ENCODE assay signal across 8 cellular contexts in the genomic region with DNA sequence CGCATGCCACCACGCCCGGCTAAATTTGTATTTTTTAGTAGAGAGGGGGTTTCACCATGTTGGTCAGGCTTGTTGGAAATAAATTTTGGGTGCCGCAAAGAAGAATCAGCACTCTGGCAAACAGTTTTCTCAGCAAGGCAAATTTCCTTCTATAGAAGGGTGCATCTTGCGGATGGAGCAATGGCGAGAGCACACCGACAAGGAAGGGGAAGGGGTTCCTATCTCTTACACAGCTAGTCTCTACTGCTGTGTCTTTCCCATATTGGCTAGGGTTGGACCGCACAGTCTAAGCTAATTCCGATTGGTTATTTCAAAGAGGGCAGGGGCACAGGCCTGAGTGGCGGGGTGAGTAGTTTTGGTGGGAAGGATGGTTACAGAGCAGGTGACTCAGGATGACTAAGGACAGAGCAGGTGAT. TPM values are rescaled to one million over a fixed set of nuclear protein-coding genes. Genes with fewer than 3 reads are reported as not detected.
A peak's percentile ranks its signal among the peaks of the same experiment; 100 is the strongest.
DNase-seq lines count a peak whose midpoint lies in the region; ATAC-seq lines count a peak whose summit lies in the region.

No MANE protein-coding gene starts in this region.

- POLR2A ChIA-PET in activated CD4-positive, alpha-beta T cell treated with anti-CD3 and anti-CD28 coated beads for 36 hours (lab: Charles Lee) = interaction anchor here (0.6 to 1.6 kb wide), 4 partner anchors 9 to 304 kb away, joined by 4 to 9 read pairs (median 5); no protein-coding TSS in a partner anchor
- POLR2A ChIA-PET in activated CD4-positive, alpha-beta memory T cell treated with anti-CD3 and anti-CD28 coated beads for 36 hours (lab: Charles Lee) = interaction anchor here (1.2 to 1.6 kb wide), 10 partner anchors 9 to 387 kb away, joined by 3 to 7 read pairs (median 4); partner anchors contain the start of gene DDX31

- no peaks in the 10 kb centered on the region for H3K27me3 Mint-ChIP-seq in activated CD4-positive, alpha-beta T cell treated with anti-CD3 and anti-CD28 coated beads for 36 hours
- no peaks in the 10 kb centered on the region for H3K27me3 Mint-ChIP-seq in activated CD4-positive, alpha-beta memory T cell treated with anti-CD3 and anti-CD28 coated beads for 36 hours

- peaks cover 0 to 4% of the 10 kb centered on the region in 2 donors for H3K36me3 ChIP-seq in stomach smooth muscle (ENCODE audit: control insufficient read depth in 2 of 2, insufficient read depth in 2 of 2, low read length in 2 of 2)

- H3K4me3 ChIP-seq in iPS-18c (ENCODE audit: insufficient read depth, low read depth, low read length) = peak overlapping the region; percentile 96
- H3K4me3 ChIP-seq in stomach smooth muscle (ENCODE audit: low read length in 2 of 2) = peak overlapping the region; percentile 81 to 97

- intact Hi-C loops in activated CD4-positive, alpha-beta T cell treated with anti-CD3 and anti-CD28 coated beads for 36 hours (cut with DNase I, micrococcal nuclease) = loop anchor here (2.0 to 5.0 kb wide), 6 partner anchors 116 to 679 kb away; partner anchors contain the start of genes GTF3C4 (in 1 of the 2), REXO4 (in 1 of the 2), SETX (in 1 of the 2) and SLC2A6 (in 1 of the 2)
- intact Hi-C loops in activated CD4-positive, alpha-beta memory T cell treated with anti-CD3 and anti-CD28 coated beads for 36 hours (cut with micrococcal nuclease) = loop anchor here (2.0 kb wide), 2 partner anchors 87 to 1133 kb away; partner anchors contain the start of genes RNU6ATAC and TSC1

- peak; percentile 49 for DNase-seq in activated CD4-positive, alpha-beta T cell treated with anti-CD3 and anti-CD28 coated beads for 36 hours
- no peak for DNase-seq in activated CD4-positive, alpha-beta T cell treated with anti-CD3 and anti-CD28 coated beads for 4 hours
- peak; percentile 44 for DNase-seq in activated CD4-positive, alpha-beta memory T cell treated with anti-CD3 and anti-CD28 coated beads for 36 hours
- no peak for DNase-seq in NCI-H524 (lab: John Stamatoyannopoulos, UW)
- DNase-seq in CD1c-positive myeloid dendritic cell (ENCODE audit: extremely low spot score) = no peak

- H3K36me3 Mint-ChIP-seq in activated CD4-positive, alpha-beta T cell treated with anti-CD3 and anti-CD28 coated beads for 36 hours (ENCODE audit: low read depth) = peaks cover 14% of the 10 kb centered on the region
- peaks cover 6% of the 10 kb centered on the region for H3K36me3 Mint-ChIP-seq in activated CD4-positive, alpha-beta memory T cell treated with anti-CD3 and anti-CD28 coated beads for 36 hours

- peaks cover 42% of the 10 kb centered on the region for H3K4me1 Mint-ChIP-seq in activated CD4-positive, alpha-beta T cell treated with anti-CD3 and anti-CD28 coated beads for 36 hours
- H3K4me1 Mint-ChIP-seq in activated CD4-positive, alpha-beta memory T cell treated with anti-CD3 and anti-CD28 coated beads for 36 hours (ENCODE audit: low read depth) = peaks cover 42% of the 10 kb centered on the region

- peak overlapping the region; percentile 89 to 94 for H3K9ac ChIP-seq in stomach smooth muscle (ENCODE audit: low read length in 2 of 2)

- no peak for ATAC-seq in activated CD4-positive, alpha-beta T cell treated with anti-CD3 and anti-CD28 coated beads for 36 hours
- ATAC-seq in HG03442 (IDR thresholded peaks at IDR 0.05; ENCODE audit: unreplicated experiment) = no peak

- CTCF ChIA-PET in activated CD4-positive, alpha-beta T cell treated with anti-CD3 and anti-CD28 coated beads for 36 hours (lab: Charles Lee) = interaction anchor here (0.5 to 4.3 kb wide), 16 partner anchors 9 to 1037 kb away, joined by 3 to 57 read pairs (median 3); no protein-coding TSS in a partner anchor
- CTCF ChIA-PET in activated CD4-positive, alpha-beta memory T cell treated with anti-CD3 and anti-CD28 coated beads for 36 hours (lab: Charles Lee) = interaction anchor here (0.9 to 5.7 kb wide), 7 partner anchors 9 to 149 kb away, joined by 3 to 57 read pairs (median 5); no protein-coding TSS in a partner anchor

- H3K4me3 Mint-ChIP-seq in activated CD4-positive, alpha-beta T cell treated with anti-CD3 and anti-CD28 coated beads for 36 hours = peak overlapping the region; percentile 94
- H3K4me3 Mint-ChIP-seq in activated CD4-positive, alpha-beta memory T cell treated with anti-CD3 and anti-CD28 coated beads for 36 hours = peak overlapping the region; percentile 99

- peaks cover 37% of the 10 kb centered on the region for H3K4me1 ChIP-seq in stomach smooth muscle (ENCODE audit: control insufficient read depth, insufficient read depth, low read length)

- no peak overlapping the region for H3K27ac ChIP-seq in stomach smooth muscle (ENCODE audit: low read length)

- H3K27ac Mint-ChIP-seq in activated CD4-positive, alpha-beta T cell treated with anti-CD3 and anti-CD28 coated beads for 36 hours = peak overlapping the region; percentile 95
- H3K27ac Mint-ChIP-seq in activated CD4-positive, alpha-beta memory T cell treated with anti-CD3 and anti-CD28 coated beads for 36 hours = peak overlapping the region; percentile 90

- H3K9me3 Mint-ChIP-seq in activated CD4-positive, alpha-beta T cell treated with anti-CD3 and anti-CD28 coated beads for 36 hours (ENCODE audit: low read depth) = peaks cover 3% of the 10 kb centered on the region
- H3K9me3 Mint-ChIP-seq in activated CD4-positive, alpha-beta memory T cell treated with anti-CD3 and anti-CD28 coated beads for 36 hours = no peaks in the 10 kb centered on the region

- H3K9me3 ChIP-seq in iPS-18c (ENCODE audit: control insufficient read depth, insufficient read depth, low read length) (no peaks in the 10 kb centered on the region), stomach smooth muscle (ENCODE audit: control insufficient read depth in 2 of 2, low read length in 2 of 2) (no peaks in the 10 kb centered on the region)

- H3K27me3 ChIP-seq in stomach smooth muscle (ENCODE audit: control insufficient read depth in 1 of 2, insufficient read depth in 2 of 2, low read length in 2 of 2) = no peaks in the 10 kb centered on the region

RNA-seq across cellular contexts. Expression of gene GTF3C5, which starts 0.7 kb away (rescaled TPM):
- total RNA-seq in activated CD4-positive, alpha-beta T cell treated with anti-CD3 and anti-CD28 coated beads for 36 hours = 10 to 100 TPM; 81.3 to 84.5 TPM
- 10 to 100 TPM; 80.3 to 81.2 TPM for total RNA-seq in activated CD4-positive, alpha-beta memory T cell treated with anti-CD3 and anti-CD28 coated beads for 36 hours

RNA-seq across cellular contexts. Expression of gene CEL, which starts 30.3 kb away (rescaled TPM):
- total RNA-seq in activated CD4-positive, alpha-beta T cell treated with anti-CD3 and anti-CD28 coated beads for 36 hours = 1 to 10 TPM in 1 of 2 experiments, under 1 TPM in 1; 0.98 to 1.2 TPM
- total RNA-seq in activated CD4-positive, alpha-beta memory T cell treated with anti-CD3 and anti-CD28 coated beads for 36 hours = 1 to 10 TPM in 1 of 2 experiments, under 1 TPM in 1; 0.88 to 1.0 TPM

RNA-seq across cellular contexts. Expression of gene GFI1B, which starts 53.0 kb away (rescaled TPM):
- total RNA-seq in activated CD4-positive, alpha-beta T cell treated with anti-CD3 and anti-CD28 coated beads for 36 hours = under 1 TPM in 1 of 2 experiments, not detected in 1; 0.19 TPM
- not detected for total RNA-seq in activated CD4-positive, alpha-beta memory T cell treated with anti-CD3 and anti-CD28 coated beads for 36 hours

Comparison
In these comparisons a context has a peak if more than half of its experiments do, and no peak if none do; other contexts are left out.
1. DNase-seq: peak in activated CD4-positive, alpha-beta T cell treated with anti-CD3 and anti-CD28 coated beads for 36 hours (single experiment) and activated CD4-positive, alpha-beta memory T cell treated with anti-CD3 and anti-CD28 coated beads for 36 hours (single experiment); none in activated CD4-positive, alpha-beta T cell treated with anti-CD3 and anti-CD28 coated beads for 4 hours (0 of 2), NCI-H524 (0 of 2) and CD1c-positive myeloid dendritic cell (single experiment).